In the genomic region with DNA sequence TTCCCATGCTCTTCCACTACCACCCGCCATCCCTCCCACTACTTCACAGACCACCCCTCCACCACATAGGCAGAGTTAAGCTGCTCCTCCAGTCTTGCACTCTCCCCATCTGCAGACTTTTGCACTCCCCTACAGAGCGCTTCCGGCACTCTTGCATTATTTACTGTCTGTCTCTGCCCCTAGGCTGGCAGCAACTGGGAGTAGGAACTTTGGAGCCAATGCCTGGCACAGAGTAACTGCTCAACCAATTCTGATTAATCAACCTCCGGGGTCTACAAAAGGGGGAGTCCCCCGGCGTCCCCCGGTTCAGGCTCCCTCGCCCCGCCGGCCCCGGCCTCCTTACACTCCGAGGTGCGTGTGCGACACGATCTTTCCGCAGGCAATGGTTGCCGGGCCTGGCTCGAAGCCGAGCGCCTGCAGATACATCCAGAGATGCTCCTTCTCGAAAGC, we compare ENCODE assay signal across 8 cellular contexts. TPM values are rescaled to one million over a fixed set of nuclear protein-coding genes. Genes with fewer than 3 reads are reported as not detected.
DNase-seq lines count a peak whose midpoint lies in the region; FAIRE-seq and TF ChIP-seq lines count a peak whose summit lies in the region.

No MANE protein-coding gene starts in this region.

- H3K4me3 ChIP-seq in thymus (ENCODE audit: low read length): peak overlapping the region; percentile 64

- TF ChIP-seq CTCF in GM10248 (IDR thresholded peaks at IDR 0.05; ENCODE audit: control extremely low read depth, extremely low read depth, low read depth, missing control alignments): no peak
- TF ChIP-seq CTCF in mesothelial cell of epicardium (IDR thresholded peaks at IDR 0.05; ENCODE audit: unreplicated experiment): no peak

- no peaks in the 10 kb centered on the region for H3K9me3 ChIP-seq in thymus (ENCODE audit: control insufficient read depth)

- peak overlapping the region; percentile 94 for H3K4me3 Mint-ChIP-seq in mesothelial cell of epicardium

- peaks cover 3% of the 10 kb centered on the region for H3K9me3 Mint-ChIP-seq in mesothelial cell of epicardium

- peak overlapping the region; percentile 95 for H3K27ac Mint-ChIP-seq in mesothelial cell of epicardium

- peaks cover 26% of the 10 kb centered on the region for H3K4me1 Mint-ChIP-seq in mesothelial cell of epicardium

- peak overlapping the region; percentile 78 for H3K27ac ChIP-seq in thymus (ENCODE audit: low read depth)

- peaks cover 7% of the 10 kb centered on the region for H3K4me1 ChIP-seq in thymus (ENCODE audit: control insufficient read depth, insufficient read depth, low read length)

- H3K36me3 Mint-ChIP-seq in mesothelial cell of epicardium: peaks cover 11% of the 10 kb centered on the region

- WGBS in thymus: 2% methylated on average over 21 of the region's 21 CpGs

- POLR2A ChIA-PET in GM10248 (lab: Yijun Ruan, JAX): interaction anchor here (0.5 kb wide), 1 partner anchor 27 kb away, joined by 4 read pairs; no protein-coding TSS in a partner anchor

- TF ChIP-seq POLR2A in H54 (IDR thresholded peaks at IDR 0.05; ENCODE audit: low read depth, low read length): no peak

- no peaks in the 10 kb centered on the region for H3K36me3 ChIP-seq in thymus (ENCODE audit: control insufficient read depth, insufficient read depth)

- no peaks in the 10 kb centered on the region for H3K27me3 Mint-ChIP-seq in mesothelial cell of epicardium (ENCODE audit: low read depth)

- CTCF ChIA-PET in GM10248 (lab: Yijun Ruan, JAX): interaction anchor here (1.8 kb wide), 1 partner anchor 71 kb away, joined by 6 read pairs; no protein-coding TSS in a partner anchor

- H3K27me3 ChIP-seq in thymus (ENCODE audit: control insufficient read depth, insufficient read depth): no peaks in the 10 kb centered on the region

- peak; percentile 78 for FAIRE-seq in H54 (lab: Jason Lieb, UNC)

- peak; percentile 43 for DNase-seq in GM10248 (ENCODE audit: extremely low spot score)
- DNase-seq in H54 (ENCODE audit: insufficient read length, low spot score): no peak
- DNase-seq in M059J (ENCODE audit: low read depth): peak; percentile 61
- peak; percentile 24 for DNase-seq in activated CD4-positive, alpha-beta T cell treated with anti-CD3 and anti-CD28 coated beads for 48 hours
- DNase-seq in effector CD8-positive, alpha-beta T cell (lab: John Stamatoyannopoulos, UW): peak; percentile 12
- DNase-seq in mesothelial cell of epicardium (ENCODE audit: low spot score in 2 of 2, unreplicated experiment in 2 of 2): peak in 1 of 2 experiments; percentile 49
- DNase-seq in C1 segment of cervical spinal cord (lab: John Stamatoyannopoulos, UW): no peak

RNA-seq across cellular contexts. Expression of gene HAUS6, which starts 0.5 kb away (rescaled TPM):
- total RNA-seq in M059J (2014; rRNA removed; shearing (Covaris generic)): 18.8 and 28.4 TPM in 2 replicates
- total RNA-seq in mesothelial cell of epicardium: 14.9 to 16.1 TPM (median 15.6 TPM) in 3 replicates
- polyA plus RNA-seq in thymus: 10.8 TPM

RNA-seq across cellular contexts. Expression of gene PLIN2, which starts 25.1 kb away (rescaled TPM):
- 82.0 and 96.6 TPM in 2 replicates for total RNA-seq in M059J (2014; rRNA removed; shearing (Covaris generic))
- total RNA-seq in mesothelial cell of epicardium: 95.1 to 99.4 TPM (median 96.9 TPM) in 3 replicates
- polyA plus RNA-seq in thymus: 188 TPM

RNA-seq across cellular contexts. Expression of gene RRAGA, which starts 53.0 kb away (rescaled TPM):
- 71.3 and 83.9 TPM in 2 replicates for total RNA-seq in M059J (2014; rRNA removed; shearing (Covaris generic))
- 56.6 to 58.2 TPM (median 56.6 TPM) in 3 replicates for total RNA-seq in mesothelial cell of epicardium
- polyA plus RNA-seq in thymus: 83.7 TPM

Comparison
In these comparisons a context has a peak if more than half of its experiments do, and no peak if none do; other contexts are left out.
1. DNase-seq: peak in GM10248 (single experiment), M059J (single experiment), activated CD4-positive, alpha-beta T cell treated with anti-CD3 and anti-CD28 coated beads for 48 hours (single experiment) and effector CD8-positive, alpha-beta T cell (single experiment); none in H54 (single experiment) and C1 segment of cervical spinal cord (0 of 14).